Comparison of ENCODE assay signal across 8 cellular contexts in genomic region chr5:1523480-1523792, GRCh38. TPM values are rescaled to one million over a fixed set of nuclear protein-coding genes. Genes with fewer than 3 reads are reported as not detected.
A peak's percentile ranks its signal among the peaks of the same experiment; 100 is the strongest.
DNase-seq lines count a peak whose midpoint lies in the region; ATAC-seq and TF ChIP-seq lines count a peak whose summit lies in the region.

No MANE protein-coding gene starts in this region.

- peaks cover 13 to 30% (median 19%) of the 10 kb centered on the region in 7 donors for H3K4me1 Mint-ChIP-seq in naive thymus-derived CD4-positive, alpha-beta T cell

- H3K79me2 ChIP-seq in KMS-11 (ENCODE audit: insufficient read depth, low read depth), result peaks cover 49% of the 10 kb centered on the region

- peak overlapping the region in 7 of 10 donors; percentile 57 to 88 (median 68) for H3K4me3 Mint-ChIP-seq in naive thymus-derived CD4-positive, alpha-beta T cell

- peak; percentile 63 for DNase-seq in GM13976 (ENCODE audit: low spot score)
- no peak for DNase-seq in choroid plexus epithelial cell (ENCODE audit: low read depth)
- no peak for DNase-seq in naive thymus-derived CD4-positive, alpha-beta T cell
- no peak for DNase-seq in nucleus accumbens (lab: John Stamatoyannopoulos, UW)
- no peak for DNase-seq in OCI-M1 (lab: John Stamatoyannopoulos, UW)

- H3K27me3 Mint-ChIP-seq in naive thymus-derived CD4-positive, alpha-beta T cell, result peaks cover 0 to 4% (median 0%) of the 10 kb centered on the region in 5 donors

- H3K9ac ChIP-seq in KMS-11, result peak overlapping the region; percentile 63

- intact Hi-C loops in naive thymus-derived CD4-positive, alpha-beta T cell (cut with micrococcal nuclease), result loop anchor here (1.0 to 10.0 kb wide), 5 partner anchors 29 to 279 kb away; partner anchors contain the start of genes CLPTM1L (in 1 of the 2) and NDUFS6 (in 1 of the 2)

- H3K27ac Mint-ChIP-seq in naive thymus-derived CD4-positive, alpha-beta T cell, result no peak overlapping the region

- no peaks in the 10 kb centered on the region for H3K9me3 ChIP-seq in naive thymus-derived CD4-positive, alpha-beta T cell (ENCODE audit: control insufficient read depth in 2 of 3, low read length in 3 of 3)

- H3K27ac ChIP-seq in KMS-11, result no peak overlapping the region
- peak overlapping the region; percentile 48 for H3K27ac ChIP-seq in naive thymus-derived CD4-positive, alpha-beta T cell (ENCODE audit: low read depth, low read length)

- H3K27me3 ChIP-seq in KMS-11 (ENCODE audit: insufficient read depth, low read depth), result no peaks in the 10 kb centered on the region
- H3K27me3 ChIP-seq in naive thymus-derived CD4-positive, alpha-beta T cell (ENCODE audit: control insufficient read depth in 2 of 2, insufficient read depth in 2 of 2, low read length in 2 of 2), result no peaks in the 10 kb centered on the region

- H3K4me3 ChIP-seq in KMS-11 (IDR thresholded peaks at IDR 0.05; ENCODE audit: insufficient read depth, low read depth, low read length) (no peak overlapping the region), choroid plexus epithelial cell (ENCODE audit: low read depth, low read length) (peak overlapping the region; percentile 65)
- H3K4me3 ChIP-seq in naive thymus-derived CD4-positive, alpha-beta T cell (ENCODE audit: low read length), result peak overlapping the region; percentile 61

- H3K36me3 ChIP-seq in KMS-11 (ENCODE audit: insufficient read depth), result peaks cover 15% of the 10 kb centered on the region; the same call in 1 of the 2 replicates
- H3K36me3 ChIP-seq in naive thymus-derived CD4-positive, alpha-beta T cell (ENCODE audit: control insufficient read depth in 2 of 3, insufficient read depth in 3 of 3, low read length in 3 of 3), result peaks cover 0 to 19% (median 0%) of the 10 kb centered on the region in 3 experiments

- POLR2A ChIA-PET in naive thymus-derived CD4-positive, alpha-beta T cell (lab: Charles Lee), result interaction anchor here (1.9 to 2.0 kb wide), 2 partner anchors 9 to 12 kb away, joined by 6 to 21 read pairs; no protein-coding TSS in a partner anchor

- H2AFZ ChIP-seq in KMS-11 (ENCODE audit: low read depth), result peak overlapping the region; percentile 38

- no peaks in the 10 kb centered on the region for H3K9me3 Mint-ChIP-seq in naive thymus-derived CD4-positive, alpha-beta T cell

- H3K4me2 ChIP-seq in KMS-11, result 0 out of 2 replicates have a peak overlapping the region, but pooled peaks have one; percentile 67

- ATAC-seq in GM21619 (IDR thresholded peaks at IDR 0.05; ENCODE audit: unreplicated experiment), result peak; percentile 17
- ATAC-seq in naive thymus-derived CD4-positive, alpha-beta T cell, result peak; percentile 48
- ATAC-seq in esophagus mucosa, result no peak

- in situ Hi-C loops in GM13976 (cut with MboI; ENCODE audit: low sequenced_read_pairs, unreplicated experiment), result no loop called here

- CTCF ChIA-PET in naive thymus-derived CD4-positive, alpha-beta T cell (lab: Charles Lee), result no interaction called here

- H3K4me1 ChIP-seq in KMS-11 (ENCODE audit: low read depth, poor library complexity, severe bottlenecking), result peaks cover 19% of the 10 kb centered on the region
- H3K4me1 ChIP-seq in naive thymus-derived CD4-positive, alpha-beta T cell (ENCODE audit: control insufficient read depth in 2 of 2, insufficient read depth in 2 of 2, low read length in 2 of 2), result peaks cover 13 to 35% of the 10 kb centered on the region in 2 donors

- H3K36me3 Mint-ChIP-seq in naive thymus-derived CD4-positive, alpha-beta T cell, result peaks cover 0 to 6% (median 0%) of the 10 kb centered on the region in 5 donors

- H4K20me1 ChIP-seq in KMS-11 (ENCODE audit: insufficient read depth), result peaks cover 11% of the 10 kb centered on the region

- TF ChIP-seq CTCF in GM13976 (IDR thresholded peaks at IDR 0.05; ENCODE audit: borderline replicate concordance, control extremely low read depth, extremely low read depth, insufficient read depth, missing control alignments), result no peak
- no peak for TF ChIP-seq CTCF in KMS-11 (conservative IDR thresholded peaks at IDR 0.05; ENCODE audit: low read depth, low read length)
- no peak for TF ChIP-seq CTCF in choroid plexus epithelial cell (conservative IDR thresholded peaks at IDR 0.05; ENCODE audit: low read depth, low read length)

RNA-seq across cellular contexts. Expression of gene LPCAT1, which starts 0.3 kb away (rescaled TPM):
- total RNA-seq in naive thymus-derived CD4-positive, alpha-beta T cell, result 10 to 100 TPM; 29.4 to 89.4 (median 49.7) TPM
- 10 to 100 TPM in 1 of 2 donors, 1 to 10 TPM in 1; 9.9 to 23.5 TPM for polyA plus RNA-seq in naive thymus-derived CD4-positive, alpha-beta T cell
- total RNA-seq in esophagus mucosa, result 15.0 TPM
